In genomic region chr9:12771891-12772290, GRCh38 we compare ENCODE assay signal across 1 cellular context.
TF ChIP-seq lines count a peak whose summit lies in the region.

No MANE protein-coding gene starts in this region.

TF ChIP-seq in A549, 52 proteins besides CTCF, POLR2A, EP300 and RAD21 (continued from another document):
- no peak for TF ChIP-seq RCOR1 (IDR thresholded peaks at IDR 0.05; ENCODE audit: low read depth, low read length)
- TF ChIP-seq FOSB (CRISPR knock-in tag; IDR thresholded peaks at IDR 0.05), result no peak
- TF ChIP-seq EHMT2 (IDR thresholded peaks at IDR 0.05; ENCODE audit: low read depth), result no peak
- no peak for TF ChIP-seq NR3C1 (IDR thresholded peaks at IDR 0.05)
- TF ChIP-seq NPAS2 (CRISPR knock-in tag; IDR thresholded peaks at IDR 0.05; ENCODE audit: borderline replicate concordance), result no peak
- TF ChIP-seq KDM1A (IDR thresholded peaks at IDR 0.05; ENCODE audit: low read depth), result no peak
- TF ChIP-seq HES2 (IDR thresholded peaks at IDR 0.05), result no peak
- no peak for TF ChIP-seq FOSL2 (IDR thresholded peaks at IDR 0.05)
- TF ChIP-seq FOSL2 (CRISPR knock-in tag; IDR thresholded peaks at IDR 0.05), result no peak
- TF ChIP-seq HOXB5 (CRISPR knock-in tag; IDR thresholded peaks at IDR 0.05), result no peak
- no peak for TF ChIP-seq TFCP2L1 (CRISPR knock-in tag; IDR thresholded peaks at IDR 0.05)
- TF ChIP-seq KDM5A (IDR thresholded peaks at IDR 0.05), result no peak
- no peak for TF ChIP-seq JUNB (IDR thresholded peaks at IDR 0.05)
- TF ChIP-seq CBX2 (IDR thresholded peaks at IDR 0.05; ENCODE audit: borderline replicate concordance, low read depth), result no peak
- TF ChIP-seq NFE2L2 (conservative IDR thresholded peaks at IDR 0.05; ENCODE audit: low read length), result no peak
- TF ChIP-seq RFX5 (IDR thresholded peaks at IDR 0.05), result no peak
- no peak for TF ChIP-seq HEYL (CRISPR knock-in tag; IDR thresholded peaks at IDR 0.05)
- no peak for TF ChIP-seq MYC (IDR thresholded peaks at IDR 0.05; ENCODE audit: borderline replicate concordance, low read length)
- no peak for TF ChIP-seq CHD2 (IDR thresholded peaks at IDR 0.05; ENCODE audit: low read length, partially characterized antibody)
